In the genomic region with DNA sequence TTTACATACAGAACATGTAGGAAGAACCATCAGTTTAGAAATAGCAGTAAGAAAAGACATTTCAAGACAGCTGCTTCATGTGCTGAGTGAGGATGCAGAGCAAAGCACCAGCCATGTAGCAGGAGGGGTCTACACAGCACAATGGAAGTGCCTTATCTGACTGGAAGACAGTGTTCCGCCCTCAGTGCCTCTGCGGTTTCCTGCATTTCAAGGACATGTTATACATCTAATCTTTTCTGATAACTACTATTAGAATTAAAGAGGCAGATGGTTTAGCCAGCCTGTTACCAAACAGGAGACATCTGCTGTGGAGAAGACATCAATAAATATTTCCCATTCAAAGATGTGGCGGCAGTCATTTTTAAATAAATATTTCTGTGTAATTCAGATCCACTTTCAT, we compare ENCODE assay signal across 18 cellular contexts. TPM values are rescaled to one million over a fixed set of nuclear protein-coding genes. Genes with fewer than 3 reads are reported as not detected.
A peak's percentile ranks its signal among the peaks of the same experiment; 100 is the strongest.
DNase-seq lines count a peak whose midpoint lies in the region; ATAC-seq and TF ChIP-seq lines count a peak whose summit lies in the region.
"Had no signal": no experiment of that assay in that cellular context is flagged by ENCODE, and none has a peak within 500 bp of the region (broad histone marks: within the 10 kb centered on the region; RNA-seq: fewer than 3 reads in every experiment).

No MANE protein-coding gene starts in this region.

- intact Hi-C loops in left cardiac atrium (cut with DNase I) = no loop called here
- intact Hi-C loops in Right ventricle myocardium inferior (cut with DNase I) = no loop called here
- intact Hi-C loops in upper lobe of right lung (cut with DNase I) = no loop called here

- H3K27me3 Mint-ChIP-seq in T-helper 17 cell = no peaks in the 10 kb centered on the region
- H3K27me3 Mint-ChIP-seq: activated CD4-positive, alpha-beta T cell treated with anti-CD3 and anti-CD28 coated beads for 36 hours had no signal

- H3K4me3 Mint-ChIP-seq in T-helper 17 cell = no peak overlapping the region
- H3K4me3 Mint-ChIP-seq: activated CD4-positive, alpha-beta T cell treated with anti-CD3 and anti-CD28 coated beads for 36 hours; stimulated activated effector memory CD8-positive, alpha-beta T cell treated with anti-CD3 and anti-CD28 coated beads, Interleukin-12 subunit alpha, Interleukin-12 subunit beta, amount 100 ng/mL, for 72 hours had no signal

- H3K9me3 ChIP-seq in T-helper 17 cell (ENCODE audit: control insufficient read depth, low read length, poor library complexity, severe bottlenecking) = no peaks in the 10 kb centered on the region
- H3K9me3 ChIP-seq in upper lobe of right lung = no peaks in the 10 kb centered on the region
- H3K9me3 ChIP-seq: heart left ventricle, transverse colon had no signal

- H3K36me3 Mint-ChIP-seq in T-helper 17 cell (ENCODE audit: low read depth) = peaks cover 5% of the 10 kb centered on the region

- peaks cover 13% of the 10 kb centered on the region for H3K4me1 Mint-ChIP-seq in T-helper 17 cell
- H3K4me1 Mint-ChIP-seq: stimulated activated effector memory CD8-positive, alpha-beta T cell treated with anti-CD3 and anti-CD28 coated beads, Interleukin-12 subunit alpha, Interleukin-12 subunit beta, amount 100 ng/mL, for 72 hours had no signal

- H3K4me1 ChIP-seq in upper lobe of right lung = peaks cover 11% of the 10 kb centered on the region
- H3K4me1 ChIP-seq: parathyroid adenoma had no signal

- H3K4me3 ChIP-seq in fibroblast of pulmonary artery (replicated peaks; ENCODE audit: low read depth, low read length) (no peak overlapping the region), upper lobe of right lung (no peak overlapping the region)
- H3K4me3 ChIP-seq: heart left ventricle, transverse colon had no signal

- TF ChIP-seq CTCF in fibroblast of pulmonary artery (IDR thresholded peaks at IDR 0.05; ENCODE audit: low read length, missing control alignments) (no peak), upper lobe of right lung (IDR thresholded peaks at IDR 0.05) (no peak)

- H3K36me3 ChIP-seq in upper lobe of right lung = peaks cover 80% of the 10 kb centered on the region

- H3K27me3 ChIP-seq in upper lobe of right lung = no peaks in the 10 kb centered on the region
- H3K27me3 ChIP-seq: heart left ventricle, transverse colon had no signal

- ATAC-seq in left cardiac atrium = peak; percentile 47 to 51
- ATAC-seq in Right ventricle myocardium inferior = no peak
- ATAC-seq in T-helper 17 cell = peak; percentile 42
- peak; percentile 66 for ATAC-seq in upper lobe of right lung
- no peak for ATAC-seq in HG03571 (IDR thresholded peaks at IDR 0.05; ENCODE audit: unreplicated experiment)
- ATAC-seq in GM18519 (IDR thresholded peaks at IDR 0.05; ENCODE audit: low FRiP score, unreplicated experiment) = no peak
- ATAC-seq: activated CD4-positive, alpha-beta T cell treated with anti-CD3 and anti-CD28 coated beads for 36 hours; stimulated activated effector memory CD8-positive, alpha-beta T cell treated with anti-CD3 and anti-CD28 coated beads, Interleukin-12 subunit alpha, Interleukin-12 subunit beta, amount 100 ng/mL, for 72 hours had no signal

- peak overlapping the region; percentile 31 for H3K27ac ChIP-seq in upper lobe of right lung
- H3K27ac ChIP-seq: epithelial cell of prostate, parathyroid adenoma, transverse colon had no signal

- DNase-seq in left cardiac atrium (no peak), Right ventricle myocardium inferior (ENCODE audit: missing footprints) (no peak), T-helper 17 cell (no peak), fibroblast of pulmonary artery (ENCODE audit: low read depth) (peak; percentile 54), upper lobe of right lung (no peak)
- DNase-seq in activated CD4-positive, alpha-beta T cell treated with anti-CD3 and anti-CD28 coated beads, Interleukin-2, amount 50 U/mL, for 4 hours = no peak
- DNase-seq: activated CD4-positive, alpha-beta T cell treated with anti-CD3 and anti-CD28 coated beads for 36 hours; activated naive CD4-positive, alpha-beta T cell treated with Interleukin-2 at 50 U/mL for 16 hours; cortex of kidney; DND-41; heart left ventricle; NK-92 treated with Interleukin-12 subunit alpha and Interleukin-12 subunit beta, amount 100 ng/mL, for 24 hours; transverse colon had no signal

- no peak overlapping the region for H3K27ac Mint-ChIP-seq in T-helper 17 cell
- H3K27ac Mint-ChIP-seq: activated CD4-positive, alpha-beta T cell treated with anti-CD3 and anti-CD28 coated beads for 36 hours had no signal

RNA-seq across cellular contexts. Expression of a gene that starts 10.6 kb away (rescaled TPM):
- 10 to 100 TPM; 19.9 to 22.8 TPM for total RNA-seq in left cardiac atrium
- total RNA-seq in Right ventricle myocardium inferior = 20.9 TPM
- 10 to 100 TPM; 42.0 to 52.6 TPM for total RNA-seq in T-helper 17 cell
- 36.8 TPM for total RNA-seq in upper lobe of right lung

RNA-seq across cellular contexts. Expression of a gene that starts 24.3 kb away (rescaled TPM):
- 10 to 100 TPM; 10.4 to 15.4 TPM for total RNA-seq in left cardiac atrium
- total RNA-seq in Right ventricle myocardium inferior = 15.7 TPM
- total RNA-seq in T-helper 17 cell = 1 to 10 TPM; 2.9 to 5.5 TPM
- 25.7 TPM for total RNA-seq in upper lobe of right lung

RNA-seq across cellular contexts. Expression of a gene that starts 28.2 kb away (rescaled TPM):
- total RNA-seq in left cardiac atrium (10 to 100 TPM in 1 of 2 donors, 1 to 10 TPM in 1; 5.6 to 12.1 TPM), Right ventricle myocardium inferior (6.1 TPM), T-helper 17 cell (under 1 TPM; 0.87 to 0.94 TPM), upper lobe of right lung (25.3 TPM)

Comparison
In these comparisons a context has a peak if more than half of its experiments do, and no peak if none do; other contexts are left out.
1. ATAC-seq: peak in left cardiac atrium (2 of 2), T-helper 17 cell (single experiment) and upper lobe of right lung (single experiment); none in Right ventricle myocardium inferior (single experiment), HG03571 (single experiment) and GM18519 (single experiment).